In genomic region chr14:78048120-78048519, GRCh38 we compare ENCODE assay signal across 24 cellular contexts.
"Had no signal": no experiment of that assay in that cellular context is flagged by ENCODE, and none has a peak within 500 bp of the region (broad histone marks: within the 10 kb centered on the region; RNA-seq: fewer than 3 reads in every experiment).

No MANE protein-coding gene starts in this region.

- H3K4me1 Mint-ChIP-seq: memory B cell, nephron had no signal

- H3K9me3 ChIP-seq: esophagus squamous epithelium, lower lobe of right lung had no signal

- H3K27ac ChIP-seq: epithelial cell of prostate, esophagus squamous epithelium, gastroesophageal sphincter, left ventricle myocardium inferior, lower lobe of right lung, psoas muscle, spleen had no signal

- DNase-seq: effector memory CD8-positive, alpha-beta T cell; esophagus squamous epithelium; foreskin fibroblast; kidney; left cardiac atrium; left ventricle myocardium inferior; lower lobe of right lung; midbrain; psoas muscle; retina; spleen; stimulated activated CD4-positive, alpha-beta T cell treated with anti-CD3 and anti-CD28 coated beads, Interleukin-15, amount 100 ng/mL, for 24 hours; stimulated activated CD4-positive, alpha-beta T cell treated with anti-CD3 and anti-CD28 coated beads, Interleukin-1b, Interleukin-23, amount 100 ng/mL, for 48 hours; stimulated activated CD4-positive, alpha-beta T cell treated with anti-CD3 and anti-CD28 coated beads, Interleukin-4, amount 100 ng/mL, for 4 hours; stimulated activated naive CD4-positive, alpha-beta T cell treated with Interleukin-2 at 50 U/mL for 16 hours had no signal

- ATAC-seq: effector memory CD8-positive, alpha-beta T cell; gastroesophageal sphincter; left cardiac atrium; lower lobe of right lung; psoas muscle; sciatic nerve had no signal

- H3K36me3 Mint-ChIP-seq: memory B cell, type B pancreatic cell had no signal

- H3K4me3 Mint-ChIP-seq: dendritic cell treated with granulocyte-macrophage colony-stimulating factor and Interleukin-4, amounts not matched to agents 40 ng/mL and 50 ng/mL, for 4 days; effector memory CD8-positive, alpha-beta T cell; memory B cell; nephron; type B pancreatic cell had no signal

- FAIRE-seq: colon, kidney, urothelium cell line had no signal

- H3K27me3 Mint-ChIP-seq: memory B cell had no signal

- H3K27me3 ChIP-seq: gastroesophageal sphincter had no signal

- H3K4me1 ChIP-seq: esophagus squamous epithelium, gastroesophageal sphincter, left ventricle myocardium inferior, lower lobe of right lung, psoas muscle, spleen had no signal

- H3K4me3 ChIP-seq: esophagus squamous epithelium, gastroesophageal sphincter, left ventricle myocardium inferior, lower lobe of right lung, psoas muscle, spleen had no signal

- H3K9me3 Mint-ChIP-seq: dendritic cell treated with granulocyte-macrophage colony-stimulating factor and Interleukin-4, amounts not matched to agents 40 ng/mL and 50 ng/mL, for 4 days; type B pancreatic cell had no signal

- H3K27ac Mint-ChIP-seq: dendritic cell treated with granulocyte-macrophage colony-stimulating factor and Interleukin-4, amounts not matched to agents 40 ng/mL and 50 ng/mL, for 4 days; effector memory CD8-positive, alpha-beta T cell; memory B cell; nephron; type B pancreatic cell had no signal

- H3K36me3 ChIP-seq: esophagus squamous epithelium, gastroesophageal sphincter, left ventricle myocardium inferior, lower lobe of right lung, spleen had no signal
